30 cellular contexts compared by ENCODE assay signal in the genomic region with DNA sequence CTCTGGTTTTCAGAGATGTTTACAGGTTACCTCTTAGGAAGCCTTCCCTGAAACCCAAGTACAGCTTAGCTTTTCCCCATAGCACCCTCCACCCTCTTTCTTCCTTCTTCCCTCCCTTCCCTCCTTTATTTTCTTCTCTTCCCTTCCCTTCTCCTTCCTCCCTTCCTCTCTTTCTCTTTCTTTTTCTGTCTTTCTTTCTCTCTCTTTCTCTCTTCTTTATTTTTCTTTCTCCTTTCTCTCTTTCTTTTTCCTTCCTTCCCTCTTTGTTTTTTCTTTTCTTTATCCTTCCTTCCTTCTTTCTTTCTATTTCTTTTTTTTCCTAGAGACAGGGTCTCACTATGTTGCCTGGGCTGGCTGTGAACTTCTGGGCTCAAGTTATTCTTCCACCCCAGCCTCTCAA.
"Had no signal": no experiment of that assay in that cellular context is flagged by ENCODE, and none has a peak within 500 bp of the region (broad histone marks: within the 10 kb centered on the region; RNA-seq: fewer than 3 reads in every experiment).

No MANE protein-coding gene starts in this region.

- ATAC-seq: naive thymus-derived CD8-positive, alpha-beta T cell; natural killer cell treated with Interleukin-12 subunit alpha and Interleukin-12 subunit beta and Interleukin-15 and Interleukin-18, amount 100 ng/mL, for 72 hours; psoas muscle; right cardiac atrium; right lobe of liver; stimulated activated effector memory CD8-positive, alpha-beta T cell treated with anti-CD3 and anti-CD28 coated beads, Interleukin-12 subunit alpha, Interleukin-12 subunit beta, amount 100 ng/mL, for 72 hours; stimulated activated naive B cell treated with anti-CD40 and anti-IgM and Interleukin-4, amounts not matched to agents 10 μg/mL and 1 μg/mL and 100 μg/mL, for 72 hours had no signal

- H3K4me3 ChIP-seq: ovary, psoas muscle, right lobe of liver, sigmoid colon, stomach, thoracic aorta, thyroid gland, tibial nerve, upper lobe of left lung, uterus had no signal

- H3K36me3 ChIP-seq: neutrophil, ovary, right lobe of liver, sigmoid colon, stomach, thoracic aorta, thyroid gland, tibial nerve, upper lobe of left lung, uterus had no signal

- H3K9me3 Mint-ChIP-seq: naive thymus-derived CD8-positive, alpha-beta T cell; natural killer cell treated with Interleukin-12 subunit alpha and Interleukin-12 subunit beta and Interleukin-15 and Interleukin-18, amount 100 ng/mL, for 72 hours; nephron progenitor cell; neural crest cell; stimulated activated effector memory CD8-positive, alpha-beta T cell treated with anti-CD3 and anti-CD28 coated beads, Interleukin-12 subunit alpha, Interleukin-12 subunit beta, amount 100 ng/mL, for 72 hours; stimulated activated naive B cell treated with anti-CD40 and anti-IgM and Interleukin-4, amounts not matched to agents 10 μg/mL and 1 μg/mL and 100 μg/mL, for 72 hours; stimulated activated naive CD8-positive, alpha-beta T cell treated with anti-CD3 and anti-CD28 coated beads, Interleukin-15, Interleukin-2, amounts not matched to agents 100 ng/mL and 50 ng/mL, for 24 hours had no signal

- DNase-seq: naive thymus-derived CD8-positive, alpha-beta T cell; nephron progenitor cell; occipital lobe; ovary; posterior cingulate gyrus; psoas muscle; right cardiac atrium; right lobe of liver; sigmoid colon; small intestine; stimulated activated CD4-positive, alpha-beta T cell treated with anti-CD3 and anti-CD28 coated beads, Interleukin-15, amount 100 ng/mL, for 24 hours; stimulated activated CD4-positive, alpha-beta T cell treated with anti-CD3 and anti-CD28 coated beads, Interleukin-2, amount 100 ng/mL, for 24 hours; stimulated activated CD4-positive, alpha-beta T cell treated with anti-CD3 and anti-CD28 coated beads, Interleukin-2, amount 100 ng/mL, for 48 hours; stimulated activated CD4-positive, alpha-beta T cell treated with anti-CD3 and anti-CD28 coated beads, Interleukin-4, amount 100 ng/mL, for 24 hours; stimulated activated naive B cell treated with anti-CD40 and anti-IgM and Interleukin-4, amounts not matched to agents 10 μg/mL and 1 μg/mL and 100 μg/mL, for 72 hours; stimulated activated naive CD4-positive, alpha-beta T cell treated with Interleukin-2 at 50 U/mL for 16 hours; stomach; thyroid gland; trophoblast cell; upper lobe of left lung; uterus had no signal

- H3K4me1 Mint-ChIP-seq: naive thymus-derived CD8-positive, alpha-beta T cell; nephron progenitor cell; neural crest cell; stimulated activated naive B cell treated with anti-CD40 and anti-IgM and Interleukin-4, amounts not matched to agents 10 μg/mL and 1 μg/mL and 100 μg/mL, for 72 hours had no signal

- H3K36me3 Mint-ChIP-seq: naive thymus-derived CD8-positive, alpha-beta T cell; natural killer cell treated with Interleukin-12 subunit alpha and Interleukin-12 subunit beta and Interleukin-15 and Interleukin-18, amount 100 ng/mL, for 72 hours; stimulated activated effector memory CD8-positive, alpha-beta T cell treated with anti-CD3 and anti-CD28 coated beads, Interleukin-12 subunit alpha, Interleukin-12 subunit beta, amount 100 ng/mL, for 72 hours; stimulated activated naive B cell treated with anti-CD40 and anti-IgM and Interleukin-4, amounts not matched to agents 10 μg/mL and 1 μg/mL and 100 μg/mL, for 72 hours had no signal

- H3K4me3 Mint-ChIP-seq: naive thymus-derived CD8-positive, alpha-beta T cell; natural killer cell treated with Interleukin-12 subunit alpha and Interleukin-12 subunit beta and Interleukin-15 and Interleukin-18, amount 100 ng/mL, for 72 hours; nephron progenitor cell; neural crest cell; stimulated activated effector memory CD8-positive, alpha-beta T cell treated with anti-CD3 and anti-CD28 coated beads, Interleukin-12 subunit alpha, Interleukin-12 subunit beta, amount 100 ng/mL, for 72 hours; stimulated activated naive B cell treated with anti-CD40 and anti-IgM and Interleukin-4, amounts not matched to agents 10 μg/mL and 1 μg/mL and 100 μg/mL, for 72 hours; stimulated activated naive CD8-positive, alpha-beta T cell treated with anti-CD3 and anti-CD28 coated beads, Interleukin-15, Interleukin-2, amounts not matched to agents 100 ng/mL and 50 ng/mL, for 24 hours had no signal

- H3K4me1 ChIP-seq: parathyroid adenoma, psoas muscle, right lobe of liver, sigmoid colon, stomach, thyroid gland, tibial nerve, upper lobe of left lung, uterus had no signal

- H3K9me3 ChIP-seq: neutrophil, ovary, psoas muscle, right lobe of liver, sigmoid colon, stomach, thoracic aorta, thyroid gland, tibial nerve, upper lobe of left lung, uterus had no signal

- H3K27ac Mint-ChIP-seq: natural killer cell treated with Interleukin-12 subunit alpha and Interleukin-12 subunit beta and Interleukin-15 and Interleukin-18, amount 100 ng/mL, for 72 hours; nephron progenitor cell; progenitor cell of endocrine pancreas; stimulated activated effector memory CD8-positive, alpha-beta T cell treated with anti-CD3 and anti-CD28 coated beads, Interleukin-12 subunit alpha, Interleukin-12 subunit beta, amount 100 ng/mL, for 72 hours; stimulated activated naive B cell treated with anti-CD40 and anti-IgM and Interleukin-4, amounts not matched to agents 10 μg/mL and 1 μg/mL and 100 μg/mL, for 72 hours; stimulated activated naive CD8-positive, alpha-beta T cell treated with anti-CD3 and anti-CD28 coated beads, Interleukin-15, Interleukin-2, amounts not matched to agents 100 ng/mL and 50 ng/mL, for 24 hours had no signal

- H3K27ac ChIP-seq: neutrophil, ovary, parathyroid adenoma, psoas muscle, right lobe of liver, sigmoid colon, stomach, thoracic aorta, thyroid gland, tibial nerve, upper lobe of left lung, uterus had no signal
